Comparison of ENCODE assay signal across 1 cellular context in the genomic region with DNA sequence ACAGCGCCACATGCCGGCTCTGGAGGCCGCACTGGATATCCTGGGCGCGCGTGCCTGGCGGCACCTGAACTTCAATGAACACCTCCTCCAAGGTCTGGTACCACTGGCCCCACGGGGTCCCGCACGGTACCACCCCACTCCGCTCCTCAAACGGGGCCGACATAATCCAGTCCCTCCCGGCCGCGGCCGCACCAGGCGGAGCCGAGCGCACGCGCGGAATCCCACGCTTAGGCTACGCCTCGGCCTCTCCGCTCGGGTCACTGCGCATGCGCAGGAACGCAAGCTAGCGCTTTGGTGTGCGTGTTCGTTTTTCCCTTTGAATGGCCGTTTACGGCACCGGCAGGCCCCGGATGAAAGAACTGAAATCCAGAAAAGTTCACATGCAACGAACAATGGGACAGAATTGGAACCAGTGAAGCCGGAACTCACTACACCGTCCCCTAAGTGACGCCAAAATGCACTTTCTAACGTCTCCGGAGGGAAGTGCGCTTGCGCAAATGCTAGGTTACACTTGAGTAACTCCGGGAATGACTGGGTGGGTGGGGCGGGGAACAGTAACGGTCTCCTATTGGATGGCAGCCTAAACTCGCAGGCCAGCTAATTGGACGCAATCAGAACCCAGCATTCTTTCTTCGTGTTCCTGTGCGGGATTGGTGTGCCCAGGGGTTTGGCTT.
TF ChIP-seq lines count a peak whose summit lies in the region.

A gene with protein sequence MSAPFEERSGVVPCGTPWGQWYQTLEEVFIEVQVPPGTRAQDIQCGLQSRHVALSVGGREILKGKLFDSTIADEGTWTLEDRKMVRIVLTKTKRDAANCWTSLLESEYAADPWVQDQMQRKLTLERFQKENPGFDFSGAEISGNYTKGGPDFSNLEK (minus strand): TSS at position 215 of the 674 bp plus-strand sequence. CDS start 52 bp downstream, at position 163.

TF ChIP-seq in HEK293, 187 proteins besides CTCF, POLR2A, EP300 and RAD21 (continued from another document):
- no peak for TF ChIP-seq HIC1 (tag by site-specific recombination; IDR thresholded peaks at IDR 0.05)
- TF ChIP-seq ZNF701 (tag by site-specific recombination; IDR thresholded peaks at IDR 0.05) = no peak
- no peak for TF ChIP-seq ZNF510 (tag by site-specific recombination; IDR thresholded peaks at IDR 0.05; ENCODE audit: insufficient replicate concordance)
- TF ChIP-seq ZFHX2 (tag by site-specific recombination; conservative IDR thresholded peaks at IDR 0.05) = peak; percentile 70
- TF ChIP-seq ZEB2 (tag by site-specific recombination; IDR thresholded peaks at IDR 0.05) = peak; percentile 67; the same call in 1 of the 2 replicates
- TF ChIP-seq ZNF350 (tag by site-specific recombination; IDR thresholded peaks at IDR 0.05) = no peak
- peak; percentile 79 for TF ChIP-seq GLIS2 (tag by site-specific recombination; IDR thresholded peaks at IDR 0.05)
- no peak for TF ChIP-seq ZNF121 (tag by site-specific recombination; IDR thresholded peaks at IDR 0.05)
- no peak for TF ChIP-seq ZNF404 (tag by site-specific recombination; IDR thresholded peaks at IDR 0.05)
- no peak for TF ChIP-seq REPIN1 (tag by site-specific recombination; IDR thresholded peaks at IDR 0.05; ENCODE audit: low read depth)
- 0 out of 2 replicates have a peak, but pooled peaks have one; percentile 30 for TF ChIP-seq ZBTB21 (tag by site-specific recombination; IDR thresholded peaks at IDR 0.05)
- peak; percentile 47; the same call in 1 of the 2 replicates for TF ChIP-seq ZFP69B (tag by site-specific recombination; IDR thresholded peaks at IDR 0.05)
- no peak for TF ChIP-seq ZSCAN16 (tag by site-specific recombination; IDR thresholded peaks at IDR 0.05)
- TF ChIP-seq ZNF600 (tag by site-specific recombination; IDR thresholded peaks at IDR 0.05) = peak; percentile 86
- TF ChIP-seq MZF1 (tag by site-specific recombination; IDR thresholded peaks at IDR 0.05; ENCODE audit: borderline replicate concordance) = no peak
- no peak for TF ChIP-seq ZNF571 (tag by site-specific recombination; IDR thresholded peaks at IDR 0.05)
- TF ChIP-seq SP3 (tag by site-specific recombination; IDR thresholded peaks at IDR 0.05) = peak; percentile 35
- no peak for TF ChIP-seq GLI4 (tag by site-specific recombination; IDR thresholded peaks at IDR 0.05)
- TF ChIP-seq, protein P1, sequence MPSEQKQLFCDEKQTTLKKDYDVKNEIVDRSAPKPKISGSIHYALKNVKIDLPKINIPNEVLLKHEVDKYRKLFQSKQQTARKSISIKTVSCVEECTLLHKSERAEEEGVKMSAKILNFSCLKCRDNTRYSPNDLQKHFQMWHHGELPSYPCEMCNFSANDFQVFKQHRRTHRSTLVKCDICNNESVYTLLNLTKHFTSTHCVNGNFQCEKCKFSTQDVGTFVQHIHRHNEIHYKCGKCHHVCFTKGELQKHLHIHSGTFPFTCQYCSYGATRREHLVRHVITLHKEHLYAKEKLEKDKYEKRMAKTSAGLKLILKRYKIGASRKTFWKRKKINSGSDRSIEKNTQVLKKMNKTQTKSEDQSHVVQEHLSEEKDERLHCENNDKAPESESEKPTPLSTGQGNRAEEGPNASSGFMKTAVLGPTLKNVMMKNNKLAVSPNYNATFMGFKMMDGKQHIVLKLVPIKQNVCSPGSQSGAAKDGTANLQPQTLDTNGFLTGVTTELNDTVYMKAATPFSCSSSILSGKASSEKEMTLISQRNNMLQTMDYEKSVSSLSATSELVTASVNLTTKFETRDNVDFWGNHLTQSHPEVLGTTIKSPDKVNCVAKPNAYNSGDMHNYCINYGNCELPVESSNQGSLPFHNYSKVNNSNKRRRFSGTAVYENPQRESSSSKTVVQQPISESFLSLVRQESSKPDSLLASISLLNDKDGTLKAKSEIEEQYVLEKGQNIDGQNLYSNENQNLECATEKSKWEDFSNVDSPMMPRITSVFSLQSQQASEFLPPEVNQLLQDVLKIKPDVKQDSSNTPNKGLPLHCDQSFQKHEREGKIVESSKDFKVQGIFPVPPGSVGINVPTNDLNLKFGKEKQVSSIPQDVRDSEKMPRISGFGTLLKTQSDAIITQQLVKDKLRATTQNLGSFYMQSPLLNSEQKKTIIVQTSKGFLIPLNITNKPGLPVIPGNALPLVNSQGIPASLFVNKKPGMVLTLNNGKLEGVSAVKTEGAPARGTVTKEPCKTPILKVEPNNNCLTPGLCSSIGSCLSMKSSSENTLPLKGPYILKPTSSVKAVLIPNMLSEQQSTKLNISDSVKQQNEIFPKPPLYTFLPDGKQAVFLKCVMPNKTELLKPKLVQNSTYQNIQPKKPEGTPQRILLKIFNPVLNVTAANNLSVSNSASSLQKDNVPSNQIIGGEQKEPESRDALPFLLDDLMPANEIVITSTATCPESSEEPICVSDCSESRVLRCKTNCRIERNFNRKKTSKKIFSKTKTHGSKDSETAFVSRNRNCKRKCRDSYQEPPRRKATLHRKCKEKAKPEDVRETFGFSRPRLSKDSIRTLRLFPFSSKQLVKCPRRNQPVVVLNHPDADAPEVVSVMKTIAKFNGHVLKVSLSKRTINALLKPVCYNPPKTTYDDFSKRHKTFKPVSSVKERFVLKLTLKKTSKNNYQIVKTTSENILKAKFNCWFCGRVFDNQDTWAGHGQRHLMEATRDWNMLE (tag by site-specific recombination; conservative IDR thresholded peaks at IDR 0.05; ENCODE audit: low read depth) = no peak
- TF ChIP-seq ZNF214 (tag by site-specific recombination; IDR thresholded peaks at IDR 0.05; ENCODE audit: borderline replicate concordance) = no peak
- TF ChIP-seq ZNF660 (tag by site-specific recombination; IDR thresholded peaks at IDR 0.05) = peak; percentile 85
- no peak; the same call in 1 of the 2 replicates for TF ChIP-seq ZBTB10 (tag by site-specific recombination; IDR thresholded peaks at IDR 0.05)
- TF ChIP-seq, protein P2, sequence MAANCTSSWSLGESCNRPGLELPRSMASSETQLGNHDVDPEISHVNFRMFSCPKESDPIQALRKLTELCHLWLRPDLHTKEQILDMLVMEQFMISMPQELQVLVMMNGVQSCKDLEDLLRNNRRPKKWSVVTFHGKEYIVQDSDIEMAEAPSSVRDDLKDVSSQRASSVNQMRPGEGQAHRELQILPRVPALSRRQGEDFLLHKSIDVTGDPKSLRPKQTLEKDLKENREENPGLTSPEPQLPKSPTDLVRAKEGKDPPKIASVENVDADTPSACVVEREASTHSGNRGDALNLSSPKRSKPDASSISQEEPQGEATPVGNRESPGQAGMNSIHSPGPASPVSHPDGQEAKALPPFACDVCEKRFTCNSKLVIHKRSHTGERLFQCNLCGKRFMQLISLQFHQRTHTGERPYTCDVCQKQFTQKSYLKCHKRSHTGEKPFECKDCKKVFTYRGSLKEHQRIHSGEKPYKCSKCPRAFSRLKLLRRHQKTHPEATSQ (tag by site-specific recombination; IDR thresholded peaks at IDR 0.05) = peak; percentile 56; the same call in 1 of the 2 replicates
- peak; percentile 23; the same call in 1 of the 2 replicates for TF ChIP-seq KLF1 (tag by site-specific recombination; IDR thresholded peaks at IDR 0.05)
- peak; percentile 64 for TF ChIP-seq SP7 (tag by site-specific recombination; IDR thresholded peaks at IDR 0.05)
- no peak for TF ChIP-seq HOXC10 (CRISPR knock-in tag; IDR thresholded peaks at IDR 0.05)
- peak; percentile 60; the same call in 1 of the 2 replicates for TF ChIP-seq YY1 (tag by site-specific recombination; IDR thresholded peaks at IDR 0.05)
- TF ChIP-seq ZNF555 (tag by site-specific recombination; conservative IDR thresholded peaks at IDR 0.05) = no peak
- 0 out of 2 replicates have a peak, but pooled peaks have one; percentile 42 for TF ChIP-seq ZNF324 (tag by site-specific recombination; IDR thresholded peaks at IDR 0.05)
- TF ChIP-seq ZNF133 (tag by site-specific recombination; IDR thresholded peaks at IDR 0.05) = no peak
- TF ChIP-seq ZBTB20 (tag by site-specific recombination; IDR thresholded peaks at IDR 0.05) = peak; percentile 63; the same call in 1 of the 2 replicates
- no peak for TF ChIP-seq KLF10 (tag by site-specific recombination; IDR thresholded peaks at IDR 0.05)
- TF ChIP-seq OVOL3 (tag by site-specific recombination; IDR thresholded peaks at IDR 0.05) = peak; percentile 37; the same call in 1 of the 2 replicates
- TF ChIP-seq MYNN (tag by site-specific recombination; IDR thresholded peaks at IDR 0.05; ENCODE audit: borderline replicate concordance) = no peak
- peak; percentile 80; the same call in 1 of the 2 replicates for TF ChIP-seq ZXDB (tag by site-specific recombination; IDR thresholded peaks at IDR 0.05)
